Comparison of ENCODE assay signal across 26 cellular contexts in genomic region chr22:18962308-18962635, GRCh38. TPM values are rescaled to one million over a fixed set of nuclear protein-coding genes. Genes with fewer than 3 reads are reported as not detected.
DNase-seq lines count a peak whose midpoint lies in the region; ATAC-seq and TF ChIP-seq lines count a peak whose summit lies in the region.
"Had no signal": no experiment of that assay in that cellular context is flagged by ENCODE, and none has a peak within 500 bp of the region (broad histone marks: within the 10 kb centered on the region; RNA-seq: fewer than 3 reads in every experiment).

No MANE protein-coding gene starts in this region.

- TF ChIP-seq CTCF in nephron progenitor cell (IDR thresholded peaks at IDR 0.05), result no peak
- no peak for TF ChIP-seq CTCF in osteoblast (IDR thresholded peaks at IDR 0.05; ENCODE audit: extremely low read depth, low read depth, low read length)

- H2AFZ ChIP-seq in osteoblast (ENCODE audit: low read length), result no peak overlapping the region
- H2AFZ ChIP-seq: GM23248 had no signal

- no peaks in the 10 kb centered on the region for H3K36me3 Mint-ChIP-seq in nephron progenitor cell (ENCODE audit: low read depth)
- H3K36me3 Mint-ChIP-seq in stimulated activated effector memory CD8-positive, alpha-beta T cell treated with anti-CD3 and anti-CD28 coated beads, Interleukin-12 subunit alpha, Interleukin-12 subunit beta, amount 100 ng/mL, for 72 hours, result no peaks in the 10 kb centered on the region
- H3K36me3 Mint-ChIP-seq: CD14-positive monocyte; CD8-positive, alpha-beta memory T cell had no signal

- no peaks in the 10 kb centered on the region for H4K20me1 ChIP-seq in osteoblast (ENCODE audit: insufficient read depth, low read length)

- H3K9me3 ChIP-seq in osteoblast (ENCODE audit: low read depth, low read length), result no peaks in the 10 kb centered on the region
- H3K9me3 ChIP-seq: BE2C; BLaER1 treated with 17β-estradiol and CSF1 and Interleukin-3, amounts not matched to agents 10 nM and 100 nM had no signal

- H3K27me3 Mint-ChIP-seq in nephron progenitor cell (ENCODE audit: low read depth, poor library complexity), result peaks cover 8% of the 10 kb centered on the region
- H3K27me3 Mint-ChIP-seq: CD4-positive, alpha-beta T cell had no signal

- H3K4me1 Mint-ChIP-seq in nephron progenitor cell, result no peaks in the 10 kb centered on the region
- H3K4me1 Mint-ChIP-seq in stimulated activated effector memory CD8-positive, alpha-beta T cell treated with anti-CD3 and anti-CD28 coated beads, Interleukin-12 subunit alpha, Interleukin-12 subunit beta, amount 100 ng/mL, for 72 hours, result peaks cover 8% of the 10 kb centered on the region
- H3K4me1 Mint-ChIP-seq: CD14-positive monocyte had no signal

- H3K27ac ChIP-seq in osteoblast (ENCODE audit: low read depth, low read length) (no peak overlapping the region), caudate nucleus (ENCODE audit: low read depth, low read length) (no peak overlapping the region)
- H3K27ac ChIP-seq: 22Rv1; BLaER1 treated with 17β-estradiol and CSF1 and Interleukin-3, amounts not matched to agents 10 nM and 100 nM; GM23248 had no signal

- H3K4me1 ChIP-seq in osteoblast (ENCODE audit: insufficient read depth, low read length), result no peaks in the 10 kb centered on the region
- H3K4me1 ChIP-seq: BE2C had no signal

- H3K9me3 Mint-ChIP-seq in nephron progenitor cell, result no peaks in the 10 kb centered on the region
- no peaks in the 10 kb centered on the region for H3K9me3 Mint-ChIP-seq in stimulated activated effector memory CD8-positive, alpha-beta T cell treated with anti-CD3 and anti-CD28 coated beads, Interleukin-12 subunit alpha, Interleukin-12 subunit beta, amount 100 ng/mL, for 72 hours
- H3K9me3 Mint-ChIP-seq: CD14-positive monocyte; CD4-positive, alpha-beta T cell; CD8-positive, alpha-beta memory T cell; H9; HFFc6 had no signal

- DNase-seq in activated CD8-positive, alpha-beta memory T cell treated with anti-CD3 and anti-CD28 coated beads, Interleukin-2, amount 50 U/mL, for 4 hours, result peak; percentile 10
- DNase-seq in activated CD8-positive, alpha-beta memory T cell treated with anti-CD3 and anti-CD28 coated beads, Interleukin-2, amount 50 U/mL, for 48 hours, result no peak
- DNase-seq in nephron progenitor cell (no peak), osteoblast (ENCODE audit: insufficient read length, low spot score, missing footprints) (peak; percentile 30), caudate nucleus (lab: John Stamatoyannopoulos, UW) (no peak), putamen (ENCODE audit: low spot score) (no peak), RPMI8226 (no peak)
- no peak for DNase-seq in stimulated activated effector memory CD8-positive, alpha-beta T cell treated with anti-CD3 and anti-CD28 coated beads, Interleukin-12 subunit alpha, Interleukin-12 subunit beta, amount 100 ng/mL, for 72 hours (ENCODE audit: low spot score in 2 of 2)
- DNase-seq: ACHN; AML-193; BE2C; CD4-positive, alpha-beta T cell; CD8-positive, alpha-beta memory T cell; DMS 273 treated with DMSO at 0.1 percent for 48 hours; DMS79; EL; GDM1; GM23248; H9; HFFc6 had no signal

- H3K79me2 ChIP-seq in osteoblast (ENCODE audit: insufficient read depth, low read length), result no peaks in the 10 kb centered on the region

- H3K36me3 ChIP-seq in osteoblast (ENCODE audit: insufficient read depth, low read length), result no peaks in the 10 kb centered on the region
- H3K36me3 ChIP-seq: BE2C; BLaER1 treated with 17β-estradiol and CSF1 and Interleukin-3, amounts not matched to agents 10 nM and 100 nM had no signal

- peak overlapping the region; percentile 32 for H3K27ac Mint-ChIP-seq in nephron progenitor cell
- H3K27ac Mint-ChIP-seq in stimulated activated effector memory CD8-positive, alpha-beta T cell treated with anti-CD3 and anti-CD28 coated beads, Interleukin-12 subunit alpha, Interleukin-12 subunit beta, amount 100 ng/mL, for 72 hours, result peak overlapping the region; percentile 70
- H3K27ac Mint-ChIP-seq: CD14-positive monocyte; CD4-positive, alpha-beta T cell; H9; HFFc6 had no signal

- H3K27me3 ChIP-seq in osteoblast (ENCODE audit: insufficient read depth, low read length), result no peaks in the 10 kb centered on the region
- H3K27me3 ChIP-seq: BE2C; BLaER1 treated with 17β-estradiol and CSF1 and Interleukin-3, amounts not matched to agents 10 nM and 100 nM had no signal

- no peak for ATAC-seq in stimulated activated effector memory CD8-positive, alpha-beta T cell treated with anti-CD3 and anti-CD28 coated beads, Interleukin-12 subunit alpha, Interleukin-12 subunit beta, amount 100 ng/mL, for 72 hours
- ATAC-seq: GM12878, HCT116 had no signal

- H3K4me3 ChIP-seq in osteoblast (ENCODE audit: insufficient read depth, low read length), result no peak overlapping the region
- H3K4me3 ChIP-seq: BLaER1 treated with 17β-estradiol and CSF1 and Interleukin-3, amounts not matched to agents 10 nM and 100 nM; GM12878; GM23248 had no signal

- no peak overlapping the region for H3K4me2 ChIP-seq in osteoblast (ENCODE audit: insufficient read depth, low read length)
- H3K4me2 ChIP-seq: BLaER1 treated with 17β-estradiol and CSF1 and Interleukin-3, amounts not matched to agents 10 nM and 100 nM had no signal

- H3K4me3 Mint-ChIP-seq in nephron progenitor cell, result no peak overlapping the region
- H3K4me3 Mint-ChIP-seq in stimulated activated effector memory CD8-positive, alpha-beta T cell treated with anti-CD3 and anti-CD28 coated beads, Interleukin-12 subunit alpha, Interleukin-12 subunit beta, amount 100 ng/mL, for 72 hours, result no peak overlapping the region
- H3K4me3 Mint-ChIP-seq: CD14-positive monocyte; CD4-positive, alpha-beta T cell; CD8-positive, alpha-beta memory T cell; H9; HFFc6 had no signal

RNA-seq across cellular contexts. Expression of gene PRODH, which starts 26.2 kb away (rescaled TPM):
- total RNA-seq in osteoblast, result under 0.01 TPM in 1 of 2 replicates, not detected in the other
- total RNA-seq: CD4-positive, alpha-beta T cell; GM23248; H4; HFFc6 had no signal

RNA-seq across cellular contexts. Expression of gene DGCR6, which starts 56.2 kb away (rescaled TPM):
- total RNA-seq in osteoblast, result 0.59 and 1.1 TPM in 2 replicates

Comparison
In these comparisons a context has a peak if more than half of its experiments do, and no peak if none do; other contexts are left out.
1. DNase-seq: peak in activated CD8-positive, alpha-beta memory T cell treated with anti-CD3 and anti-CD28 coated beads, Interleukin-2, amount 50 U/mL, for 4 hours (single experiment) and osteoblast (single experiment); none in activated CD8-positive, alpha-beta memory T cell treated with anti-CD3 and anti-CD28 coated beads, Interleukin-2, amount 50 U/mL, for 48 hours (single experiment), nephron progenitor cell (single experiment), stimulated activated effector memory CD8-positive, alpha-beta T cell treated with anti-CD3 and anti-CD28 coated beads, Interleukin-12 subunit alpha, Interleukin-12 subunit beta, amount 100 ng/mL, for 72 hours (0 of 2), caudate nucleus (0 of 61), putamen (single experiment) and RPMI8226 (single experiment).